In genomic region chr1:53206735-53207379, GRCh38 we compare ENCODE assay signal across 22 cellular contexts.
"Had no signal": no experiment of that assay in that cellular context is flagged by ENCODE, and none has a peak within 500 bp of the region (broad histone marks: within the 10 kb centered on the region; RNA-seq: fewer than 3 reads in every experiment).

No MANE protein-coding gene starts in this region.

- H3K36me3 ChIP-seq: uterus had no signal

- H3K9me3 ChIP-seq: colonic mucosa, psoas muscle, right lobe of liver, thyroid gland, uterus had no signal

- H3K27ac Mint-ChIP-seq: nephron progenitor cell had no signal

- H3K4me1 Mint-ChIP-seq: nephron progenitor cell had no signal

- H3K27me3 Mint-ChIP-seq: naive thymus-derived CD4-positive, alpha-beta T cell had no signal

- H3K27me3 ChIP-seq: colonic mucosa, heart left ventricle, right lobe of liver, spleen, stomach, thyroid gland, upper lobe of left lung, uterus had no signal

- DNase-seq: colonic mucosa; effector CD4-positive, alpha-beta T cell; heart left ventricle; hippocampal formation; left colon; left ventricle myocardium superior; nephron progenitor cell; psoas muscle; retina; right lobe of liver; spleen; stimulated activated CD4-positive, alpha-beta T cell treated with anti-CD3 and anti-CD28 coated beads, Interleukin-15, amount 100 ng/mL, for 24 hours; stimulated activated CD4-positive, alpha-beta T cell treated with anti-CD3 and anti-CD28 coated beads, Interleukin-1b, Interleukin-23, amount 100 ng/mL, for 48 hours; stimulated activated CD4-positive, alpha-beta T cell treated with anti-CD3 and anti-CD28 coated beads, Interleukin-4, amount 100 ng/mL, for 24 hours; stimulated activated naive CD4-positive, alpha-beta T cell; stomach; thyroid gland; upper lobe of left lung; uterus had no signal

- H3K27ac ChIP-seq: colonic mucosa, parathyroid adenoma, psoas muscle, right lobe of liver, spleen, stomach, thyroid gland, upper lobe of left lung, uterus had no signal

- H3K4me3 ChIP-seq: colonic mucosa, heart left ventricle, lung, psoas muscle, right lobe of liver, spleen, stomach, thyroid gland, upper lobe of left lung, uterus had no signal

- H3K4me3 Mint-ChIP-seq: naive thymus-derived CD4-positive, alpha-beta T cell; nephron progenitor cell had no signal
